In the genomic region with DNA sequence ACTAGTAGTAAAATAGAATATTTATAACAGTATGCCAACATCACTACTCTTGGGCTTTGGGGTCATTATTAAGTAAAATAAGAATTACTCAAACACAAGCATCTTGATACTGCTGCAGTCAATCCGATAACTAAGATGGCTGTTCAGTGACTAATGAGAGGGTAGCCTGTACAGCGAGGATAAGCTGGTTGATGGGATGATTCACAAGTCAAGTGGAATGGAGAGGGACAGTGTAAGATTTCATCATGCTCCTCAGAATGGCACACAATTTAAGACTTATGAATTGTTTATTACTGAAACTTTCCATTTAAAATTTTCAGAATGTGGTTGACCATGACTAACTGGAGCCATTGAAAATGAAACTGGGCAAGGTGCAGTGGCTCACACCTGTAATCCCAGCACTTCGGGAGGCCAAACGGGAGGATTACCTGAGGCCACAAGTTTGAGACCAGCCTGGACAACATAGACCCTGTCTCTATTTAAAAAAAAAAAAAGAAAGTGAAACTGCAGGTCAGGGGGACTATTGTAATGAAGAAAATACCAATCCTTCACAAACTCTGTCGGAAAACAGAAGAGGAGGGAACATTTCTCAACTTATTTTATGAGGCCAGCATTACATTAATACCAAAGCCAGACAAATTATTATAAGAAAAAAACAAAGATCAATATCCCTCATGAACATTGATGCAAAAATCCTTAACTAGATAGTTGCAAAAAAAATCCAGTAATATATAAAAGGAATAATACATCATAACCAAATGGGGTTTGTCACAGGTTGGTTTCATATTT, we compare ENCODE assay signal across 9 cellular contexts. TPM values are rescaled to one million over a fixed set of nuclear protein-coding genes. Genes with fewer than 3 reads are reported as not detected.
DNase-seq lines count a peak whose midpoint lies in the region; ATAC-seq and FAIRE-seq lines count a peak whose summit lies in the region.
"Had no signal": no experiment of that assay in that cellular context is flagged by ENCODE, and none has a peak within 500 bp of the region (broad histone marks: within the 10 kb centered on the region; RNA-seq: fewer than 3 reads in every experiment).

No MANE protein-coding gene starts in this region.

- no peaks in the 10 kb centered on the region for H3K27me3 Mint-ChIP-seq in T-helper 2 cell treated with Interferon-gamma antibody and Interleukin-4, amounts not matched to agents 5 μg/mL and 100 μg/mL, for 36 hours (ENCODE audit: low read depth)

- H3K4me3 Mint-ChIP-seq in T-helper 2 cell treated with Interferon-gamma antibody and Interleukin-4, amounts not matched to agents 5 μg/mL and 100 μg/mL, for 36 hours: peak overlapping the region; percentile 32

- no peaks in the 10 kb centered on the region for H3K27me3 ChIP-seq in small intestine (ENCODE audit: control insufficient read depth in 2 of 2, insufficient read depth in 2 of 2, low read length in 2 of 2)
- H3K27me3 ChIP-seq: heart right ventricle had no signal

- no peak for FAIRE-seq in small intestine (lab: Jason Lieb, UNC)

- H3K4me1 Mint-ChIP-seq in T-helper 2 cell treated with Interferon-gamma antibody and Interleukin-4, amounts not matched to agents 5 μg/mL and 100 μg/mL, for 36 hours (ENCODE audit: low read depth): peaks cover 29% of the 10 kb centered on the region

- H3K4me3 ChIP-seq in small intestine (ENCODE audit: low read depth in 1 of 2, low read length in 2 of 2): no peak overlapping the region
- H3K4me3 ChIP-seq: heart right ventricle had no signal

- H3K4me1 ChIP-seq in small intestine (ENCODE audit: control insufficient read depth in 2 of 2, insufficient read depth in 1 of 2, low read depth in 1 of 2, low read length in 1 of 2): peaks cover 0 to 5% of the 10 kb centered on the region in 2 donors

- peak overlapping the region in 1 of 2 donors; percentile 4 for H3K27ac ChIP-seq in small intestine (ENCODE audit: low read depth in 1 of 2, low read length in 1 of 2)
- H3K27ac ChIP-seq: heart right ventricle had no signal

- ATAC-seq in HG02759 (IDR thresholded peaks at IDR 0.05; ENCODE audit: unreplicated experiment): peak; percentile 48
- no peak for ATAC-seq in HG03565 (IDR thresholded peaks at IDR 0.05; ENCODE audit: unreplicated experiment)

- H3K36me3 Mint-ChIP-seq in T-helper 2 cell treated with Interferon-gamma antibody and Interleukin-4, amounts not matched to agents 5 μg/mL and 100 μg/mL, for 36 hours (ENCODE audit: low read depth): peaks cover 20% of the 10 kb centered on the region

- H3K27ac Mint-ChIP-seq in T-helper 2 cell treated with Interferon-gamma antibody and Interleukin-4, amounts not matched to agents 5 μg/mL and 100 μg/mL, for 36 hours: no peak overlapping the region

- no peaks in the 10 kb centered on the region for H3K36me3 ChIP-seq in small intestine (ENCODE audit: control insufficient read depth in 2 of 2, insufficient read depth in 2 of 2, low read length in 2 of 2)
- H3K36me3 ChIP-seq: heart right ventricle had no signal

- H3K9me3 ChIP-seq in small intestine (ENCODE audit: control insufficient read depth, low read depth): no peaks in the 10 kb centered on the region
- H3K9me3 ChIP-seq: heart right ventricle had no signal

- peaks cover 5% of the 10 kb centered on the region for H3K9me3 Mint-ChIP-seq in T-helper 2 cell treated with Interferon-gamma antibody and Interleukin-4, amounts not matched to agents 5 μg/mL and 100 μg/mL, for 36 hours

- 77 to 89% (median 84%) methylated on average over 5 of the region's 5 CpGs for WGBS in small intestine, 3 donors

- peak; percentile 96 for DNase-seq in ELR (ENCODE audit: low read depth)
- peak; percentile 28 for DNase-seq in T-helper 2 cell treated with Interferon-gamma antibody and Interleukin-4, amounts not matched to agents 5 μg/mL and 100 μg/mL, for 36 hours (ENCODE audit: low spot score)
- DNase-seq in iris pigment epithelial cell (ENCODE audit: low read depth): peak; percentile 98
- no peak for DNase-seq in small intestine
- DNase-seq in NCI-H1694 treated with DMSO at 0.1 percent for 48 hours (lab: John Stamatoyannopoulos, UW): no peak
- DNase-seq in activated effector memory CD4-positive, alpha-beta T cell treated with anti-CD3 and anti-CD28 coated beads, Interleukin-2, amount 50 U/mL, for 16 hours: no peak
- DNase-seq: heart right ventricle had no signal

RNA-seq across cellular contexts. Expression of gene AVL9, which starts 11.2 kb away (rescaled TPM):
- polyA plus RNA-seq in small intestine: 10 to 100 TPM in 2 of 3 donors, 1 to 10 TPM in 1; 8.4 to 22.0 (median 13.2) TPM

RNA-seq across cellular contexts. Expression of gene LSM5, which starts 16.3 kb away (rescaled TPM):
- polyA plus RNA-seq in small intestine: 100 to 1,000 TPM in 1 of 3 donors, 10 to 100 TPM in 2; 56.7 to 126 (median 73.6) TPM

Comparison
In these comparisons a context has a peak if more than half of its experiments do, and no peak if none do; other contexts are left out.
1. DNase-seq: peak in ELR (single experiment), T-helper 2 cell treated with Interferon-gamma antibody and Interleukin-4, amounts not matched to agents 5 μg/mL and 100 μg/mL, for 36 hours (single experiment) and iris pigment epithelial cell (single experiment); none in small intestine (single experiment), NCI-H1694 treated with DMSO at 0.1 percent for 48 hours (single experiment) and activated effector memory CD4-positive, alpha-beta T cell treated with anti-CD3 and anti-CD28 coated beads, Interleukin-2, amount 50 U/mL, for 16 hours (single experiment).